ENCODE assay signal across 11 cellular contexts in genomic region chr20:33693741-33694645, GRCh38. TPM values are rescaled to one million over a fixed set of nuclear protein-coding genes. Genes with fewer than 3 reads are reported as not detected.
DNase-seq lines count a peak whose midpoint lies in the region; ATAC-seq and TF ChIP-seq lines count a peak whose summit lies in the region.
"Had no signal": no experiment of that assay in that cellular context is flagged by ENCODE, and none has a peak within 500 bp of the region (broad histone marks: within the 10 kb centered on the region; RNA-seq: fewer than 3 reads in every experiment).

No MANE protein-coding gene starts in this region.

- peaks cover 0 to 4% (median 0%) of the 10 kb centered on the region in 8 donors for H3K9me3 Mint-ChIP-seq in CD4-positive, alpha-beta memory T cell

- peak overlapping the region in 3 of 7 donors; percentile 6 to 71 (median 46) for H3K27ac Mint-ChIP-seq in CD4-positive, alpha-beta memory T cell

- CTCF ChIA-PET in AG04450 (lab: Charles Lee): interaction anchor here (0.5 kb wide), 1 partner anchor 250 kb away, joined by 3 read pairs; no protein-coding TSS in a partner anchor
- CTCF ChIA-PET in CD4-positive, alpha-beta memory T cell (lab: Charles Lee; ENCODE audit: partially characterized antibody): no interaction called here

- H3K4me1 Mint-ChIP-seq in CD4-positive, alpha-beta memory T cell: peaks cover 8 to 18% (median 13%) of the 10 kb centered on the region in 4 donors

- H3K27me3 Mint-ChIP-seq in CD4-positive, alpha-beta memory T cell: no peaks in the 10 kb centered on the region
- H3K27me3 Mint-ChIP-seq: naive B cell had no signal

- H3K4me3 ChIP-seq in AG04450 (ENCODE audit: low read depth, low read length) (no peak overlapping the region), spleen (no peak overlapping the region)
- no peak overlapping the region for H3K4me3 ChIP-seq in CD4-positive, alpha-beta memory T cell (ENCODE audit: low read length in 2 of 2)

- TF ChIP-seq POLR2A in spleen (IDR thresholded peaks at IDR 0.05): no peak

- peaks cover 0 to 18% (median 7%) of the 10 kb centered on the region in 6 donors for H3K4me1 ChIP-seq in spleen
- H3K4me1 ChIP-seq in CD4-positive, alpha-beta memory T cell (ENCODE audit: insufficient read depth, low read length): peaks cover 15% of the 10 kb centered on the region

- H3K27me3 ChIP-seq in AG04450 (ENCODE audit: control insufficient read depth, insufficient read depth, low read length): no peaks in the 10 kb centered on the region
- H3K27me3 ChIP-seq in spleen (replicated peaks in 1 of 7): no peaks in the 10 kb centered on the region
- no peaks in the 10 kb centered on the region for H3K27me3 ChIP-seq in CD4-positive, alpha-beta memory T cell (ENCODE audit: insufficient read depth, low read length)

- no peak for ATAC-seq in GM21367 (IDR thresholded peaks at IDR 0.05; ENCODE audit: unreplicated experiment)
- ATAC-seq in GM18858 (IDR thresholded peaks at IDR 0.05; ENCODE audit: unreplicated experiment): no peak

- H3K36me3 Mint-ChIP-seq in CD4-positive, alpha-beta memory T cell: no peaks in the 10 kb centered on the region
- H3K36me3 Mint-ChIP-seq: naive B cell had no signal

- DNase-seq in AG04450 (ENCODE audit: low read depth, low spot score): no peak
- peak; percentile 80 for DNase-seq in NCI-H69 (lab: John Stamatoyannopoulos, UW)
- peak; percentile 69 to 94 (median 84) for DNase-seq in head of caudate nucleus
- DNase-seq in nucleus accumbens (lab: John Stamatoyannopoulos, UW): peak in 52 of 56 donors; percentile 21 to 89 (median 76)
- no peak for DNase-seq in spleen
- DNase-seq in CD4-positive, alpha-beta memory T cell: no peak
- DNase-seq: naive B cell, NCI-H526 treated with DMSO at 0.1 percent for 48 hours had no signal

- peak overlapping the region; percentile 2 for H3K27ac ChIP-seq in AG04450 (ENCODE audit: low read depth, low read length)
- H3K27ac ChIP-seq in spleen: peak overlapping the region in 2 of 8 donors; percentile 13 to 30
- H3K27ac ChIP-seq in CD4-positive, alpha-beta memory T cell (ENCODE audit: low read depth, low read length): no peak overlapping the region

- TF ChIP-seq CTCF in AG04450 (IDR thresholded peaks at IDR 0.05; ENCODE audit: low read depth, low read length) (no peak), spleen (IDR thresholded peaks at IDR 0.05 in 8 of 11, conservative IDR thresholded peaks at IDR 0.05 in 3 of 11) (no peak)

- H3K9me3 ChIP-seq in AG04450 (ENCODE audit: control insufficient read depth, insufficient read depth, low read length): peaks cover 5% of the 10 kb centered on the region; the same call in 1 of the 2 replicates
- H3K9me3 ChIP-seq in spleen: peaks cover 0 to 5% (median 0%) of the 10 kb centered on the region in 8 donors
- no peaks in the 10 kb centered on the region for H3K9me3 ChIP-seq in CD4-positive, alpha-beta memory T cell (ENCODE audit: control insufficient read depth in 1 of 2, low read length in 2 of 2)

- WGBS in spleen, 5 donors: 83 to 91% (median 83%) methylated on average over 15 to 17 of the region's 17 CpGs

- POLR2A ChIA-PET in AG04450 (lab: Yijun Ruan, JAX): no interaction called here
- POLR2A ChIA-PET in CD4-positive, alpha-beta memory T cell (lab: Charles Lee; ENCODE audit: partially characterized antibody): interaction anchor here (1.0 kb wide), 1 partner anchor 26 kb away, joined by 5 read pairs; the partner anchor contains the start of gene PXMP4

- no peaks in the 10 kb centered on the region for H3K36me3 ChIP-seq in spleen
- no peaks in the 10 kb centered on the region for H3K36me3 ChIP-seq in CD4-positive, alpha-beta memory T cell (ENCODE audit: insufficient read depth, low read length)

- intact Hi-C loops in head of caudate nucleus (cut with DNase I): no loop called here
- intact Hi-C loops in spleen (cut with DNase I; ENCODE audit: low total_unique reads): no loop called here
- intact Hi-C loops in CD4-positive, alpha-beta memory T cell (cut with micrococcal nuclease): no loop called here

- no peak overlapping the region for H3K4me3 Mint-ChIP-seq in CD4-positive, alpha-beta memory T cell
- H3K4me3 Mint-ChIP-seq: naive B cell had no signal

RNA-seq across cellular contexts. Expression of gene E2F1, which starts 7.8 kb away (rescaled TPM):
- 2.6 and 3.0 TPM in 2 replicates for polyA plus RNA-seq in AG04450 (2011; rRNA removed)
- polyA minus RNA-seq in AG04450 (2011; rRNA and poly(A)+ RNA removed): 2.2 and 3.0 TPM in 2 replicates
- 1 to 10 TPM; 2.5 to 6.9 (median 4.5) TPM for total RNA-seq in spleen
- 1 to 10 TPM; 3.4 to 6.2 (median 5.6) TPM for polyA plus RNA-seq in spleen
- total RNA-seq in CD4-positive, alpha-beta memory T cell: 1 to 10 TPM; 2.2 to 2.6 TPM
- polyA plus RNA-seq in CD4-positive, alpha-beta memory T cell: under 1 TPM; 0.46 to 0.89 TPM

RNA-seq across cellular contexts. Expression of gene NECAB3, which starts 19.8 kb away (rescaled TPM):
- 11.7 and 15.7 TPM in 2 replicates for polyA plus RNA-seq in AG04450 (2011; rRNA removed)
- 14.1 and 28.6 TPM in 2 replicates for polyA minus RNA-seq in AG04450 (2011; rRNA and poly(A)+ RNA removed)
- total RNA-seq in spleen: 10 to 100 TPM; 14.0 to 39.0 (median 18.8) TPM
- polyA plus RNA-seq in spleen: 10 to 100 TPM in 2 of 3 donors, 1 to 10 TPM in 1; 8.6 to 22.7 (median 11.0) TPM
- 10 to 100 TPM; 23.3 to 23.4 TPM for total RNA-seq in CD4-positive, alpha-beta memory T cell
- polyA plus RNA-seq in CD4-positive, alpha-beta memory T cell: 1 to 10 TPM; 2.0 to 2.5 TPM

RNA-seq across cellular contexts. Expression of gene PXMP4, which starts 26.1 kb away (rescaled TPM):
- 5.9 and 6.0 TPM in 2 replicates for polyA plus RNA-seq in AG04450 (2011; rRNA removed)
- polyA minus RNA-seq in AG04450 (2011; rRNA and poly(A)+ RNA removed): 7.2 and 7.6 TPM in 2 replicates
- 10 to 100 TPM in 1 of 7 donors, 1 to 10 TPM in 6; 6.1 to 14.4 (median 7.5) TPM for total RNA-seq in spleen
- 1 to 10 TPM; 2.1 to 3.4 (median 3.4) TPM for polyA plus RNA-seq in spleen
- 10 to 100 TPM; 15.7 to 16.3 TPM for total RNA-seq in CD4-positive, alpha-beta memory T cell
- polyA plus RNA-seq in CD4-positive, alpha-beta memory T cell: 10 to 100 TPM in 1 of 2 donors, 1 to 10 TPM in 1; 6.3 to 16.4 TPM

RNA-seq across cellular contexts. Expression of gene ACTL10, which starts 27.2 kb away (rescaled TPM):
- polyA plus RNA-seq in AG04450 (2011; rRNA removed): 0.31 and 0.41 TPM in 2 replicates
- polyA minus RNA-seq in AG04450 (2011; rRNA and poly(A)+ RNA removed): 0.48 and 0.60 TPM in 2 replicates
- total RNA-seq in spleen: 1 to 10 TPM; 1.1 to 3.5 (median 2.0) TPM
- 1 to 10 TPM; 1.3 to 3.5 (median 2.9) TPM for polyA plus RNA-seq in spleen
- total RNA-seq in CD4-positive, alpha-beta memory T cell: 1 to 10 TPM; 5.5 to 6.0 TPM
- 1 to 10 TPM; 1.7 to 5.3 TPM for polyA plus RNA-seq in CD4-positive, alpha-beta memory T cell

RNA-seq across cellular contexts. Expression of gene C20orf144, which starts 31.9 kb away (rescaled TPM):
- polyA plus RNA-seq in AG04450 (2011; rRNA removed): 0.09 and 0.14 TPM in 2 replicates
- 0.14 and 0.17 TPM in 2 replicates for polyA minus RNA-seq in AG04450 (2011; rRNA and poly(A)+ RNA removed)
- total RNA-seq in spleen: under 1 TPM in 1 of 7 donors, not detected in 6; 0.14 TPM
- under 1 TPM in 2 of 3 donors, not detected in 1; 0.06 to 0.09 TPM for polyA plus RNA-seq in spleen
- total RNA-seq in CD4-positive, alpha-beta memory T cell: under 1 TPM; 0.61 TPM
- polyA plus RNA-seq in CD4-positive, alpha-beta memory T cell: not detected
- total RNA-seq: bronchial epithelial cell had no signal

Comparison
In these comparisons a context has a peak if more than half of its experiments do, and no peak if none do; other contexts are left out.
1. DNase-seq: peak in NCI-H69 (single experiment), head of caudate nucleus (42 of 42) and nucleus accumbens (52 of 56); none in AG04450 (single experiment), spleen (single experiment) and CD4-positive, alpha-beta memory T cell (0 of 5).